Comparison of ENCODE assay signal across 17 cellular contexts in the genomic region with DNA sequence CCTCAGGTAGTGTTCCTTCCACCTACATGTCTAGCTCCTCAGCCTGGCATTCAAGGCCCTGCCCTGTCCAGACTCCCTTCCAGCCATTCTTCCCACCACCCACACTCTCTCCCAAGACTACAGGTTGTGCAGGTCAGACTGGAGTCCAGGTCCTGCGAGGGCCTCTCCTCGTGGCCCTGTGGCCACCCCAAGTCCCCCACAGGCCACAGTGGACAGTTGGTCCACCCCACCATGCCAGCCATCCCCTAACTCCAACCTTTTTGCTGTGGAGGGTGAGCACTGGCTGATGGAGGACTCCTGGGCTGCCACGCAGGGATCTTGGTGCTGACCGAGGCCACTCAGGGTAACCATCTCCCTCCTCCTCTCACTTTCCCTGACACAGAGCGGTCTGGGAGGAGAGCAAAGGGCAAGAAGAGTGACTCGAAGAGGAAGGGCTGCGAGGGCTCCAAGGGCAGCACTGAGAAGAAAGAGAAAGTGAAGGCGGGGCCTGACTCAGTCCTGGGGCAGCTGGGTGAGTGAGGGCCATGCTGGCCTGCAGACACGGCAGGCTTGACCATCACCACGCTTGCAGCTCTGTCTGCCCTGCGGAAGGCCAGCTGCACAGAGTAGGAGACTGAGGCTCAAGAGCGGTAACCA. TPM values are rescaled to one million over a fixed set of nuclear protein-coding genes. Genes with fewer than 3 reads are reported as not detected.
DNase-seq lines count a peak whose midpoint lies in the region; ATAC-seq, FAIRE-seq and TF ChIP-seq lines count a peak whose summit lies in the region.
"Had no signal": no experiment of that assay in that cellular context is flagged by ENCODE, and none has a peak within 500 bp of the region (broad histone marks: within the 10 kb centered on the region; RNA-seq: fewer than 3 reads in every experiment).

No MANE protein-coding gene starts in this region.

- no peak for FAIRE-seq in urothelium cell line (lab: Jason Lieb, UNC)

- intact Hi-C loops in Right ventricle myocardium inferior (cut with DNase I), result loop anchor here (5.0 kb wide), 1 partner anchor 164 kb away; a partner anchor contains a TSS
- intact Hi-C loops in PC-3 (cut with micrococcal nuclease), result loop anchor here (2.0 kb wide), 1 partner anchor 48 kb away; no protein-coding TSS in a partner anchor

- H3K9me3 Mint-ChIP-seq in endodermal cell, result no peaks in the 10 kb centered on the region
- H3K9me3 Mint-ChIP-seq in stimulated activated naive B cell treated with anti-CD40 and anti-IgM and Interleukin-4, amounts not matched to agents 10 μg/mL and 1 μg/mL and 100 μg/mL, for 72 hours, result no peaks in the 10 kb centered on the region
- H3K9me3 Mint-ChIP-seq: T-helper 1 cell treated with Interleukin-12 subunit alpha and Interleukin-12 subunit beta and Interleukin-4 antibody, amounts not matched to agents 30 μg/mL and 1 μg/mL, for 36 hours had no signal

- no peak for ATAC-seq in Right ventricle myocardium inferior
- ATAC-seq in PC-3, result peak; percentile 21
- no peak for ATAC-seq in stimulated activated naive B cell treated with anti-CD40 and anti-IgM and Interleukin-4, amounts not matched to agents 10 μg/mL and 1 μg/mL and 100 μg/mL, for 72 hours (replicated peaks)
- ATAC-seq in GM21619 (IDR thresholded peaks at IDR 0.05; ENCODE audit: unreplicated experiment), result no peak

- H3K4me3 Mint-ChIP-seq in endodermal cell, result no peak overlapping the region
- H3K4me3 Mint-ChIP-seq in stimulated activated naive B cell treated with anti-CD40 and anti-IgM and Interleukin-4, amounts not matched to agents 10 μg/mL and 1 μg/mL and 100 μg/mL, for 72 hours, result peak overlapping the region in 1 of 2 donors; percentile 27
- H3K4me3 Mint-ChIP-seq: T-helper 1 cell treated with Interleukin-12 subunit alpha and Interleukin-12 subunit beta and Interleukin-4 antibody, amounts not matched to agents 30 μg/mL and 1 μg/mL, for 36 hours had no signal

- H3K36me3 Mint-ChIP-seq in endodermal cell (ENCODE audit: low read depth), result peaks cover 62% of the 10 kb centered on the region
- H3K36me3 Mint-ChIP-seq in stimulated activated naive B cell treated with anti-CD40 and anti-IgM and Interleukin-4, amounts not matched to agents 10 μg/mL and 1 μg/mL and 100 μg/mL, for 72 hours, result peaks cover 61 to 78% of the 10 kb centered on the region in 2 donors

- H3K27ac Mint-ChIP-seq in endodermal cell, result peak overlapping the region; percentile 58
- peak overlapping the region; percentile 79 for H3K27ac Mint-ChIP-seq in stimulated activated naive B cell treated with anti-CD40 and anti-IgM and Interleukin-4, amounts not matched to agents 10 μg/mL and 1 μg/mL and 100 μg/mL, for 72 hours
- H3K27ac Mint-ChIP-seq: T-helper 1 cell treated with Interleukin-12 subunit alpha and Interleukin-12 subunit beta and Interleukin-4 antibody, amounts not matched to agents 30 μg/mL and 1 μg/mL, for 36 hours had no signal

- H3K27ac ChIP-seq in right atrium auricular region (peak overlapping the region in 1 of 2 donors; percentile 76), PC-3 (ENCODE audit: low read length) (no peak overlapping the region), endodermal cell (ENCODE audit: low read depth, low read length) (no peak overlapping the region)
- H3K27ac ChIP-seq: testis had no signal

- no peaks in the 10 kb centered on the region for H3F3A ChIP-seq in PC-3 (ENCODE audit: low read length, unreplicated experiment)

- H3K4me3 ChIP-seq in right atrium auricular region (no peak overlapping the region), PC-3 (ENCODE audit: low read length) (no peak overlapping the region), endodermal cell (ENCODE audit: low read length) (no peak overlapping the region)
- H3K4me3 ChIP-seq: body of pancreas, dorsolateral prefrontal cortex, testis had no signal

- no TSS peak for BruUV-seq in PC-3 (replicated peaks; lab: Mats Ljungman, UMichigan)

- H3K4me1 ChIP-seq in right atrium auricular region (peaks cover 0 to 41% of the 10 kb centered on the region in 2 donors), PC-3 (ENCODE audit: insufficient read depth, low read length) (no peaks in the 10 kb centered on the region; the same call in 1 of the 2 replicates), endodermal cell (ENCODE audit: control insufficient read depth, insufficient read depth, low read length) (no peaks in the 10 kb centered on the region)

- POLR2A ChIA-PET in PC-3 (lab: Charles Lee; ENCODE audit: unreplicated experiment), result no interaction called here

- no peaks in the 10 kb centered on the region for H4K20me1 ChIP-seq in PC-3 (ENCODE audit: low read length)

- 91 to 96% methylated on average over 7 to 12 of the region's 12 CpGs for WGBS in endodermal cell (ENCODE audit: insufficient coverage in 1 of 2, insufficient read length in 1 of 2), 2 experiments

- no peak overlapping the region for H3K4me2 ChIP-seq in PC-3 (ENCODE audit: low read length)

- no peaks in the 10 kb centered on the region for H3K27me3 ChIP-seq in right atrium auricular region
- no peaks in the 10 kb centered on the region for H3K27me3 ChIP-seq in PC-3 (ENCODE audit: low read length)
- no peaks in the 10 kb centered on the region for H3K27me3 ChIP-seq in endodermal cell (ENCODE audit: control insufficient read depth, insufficient read depth, low read length, poor library complexity, severe bottlenecking)
- H3K27me3 ChIP-seq: body of pancreas, dorsolateral prefrontal cortex, testis had no signal

- peaks cover 78% of the 10 kb centered on the region for H3K36me3 ChIP-seq in right atrium auricular region
- H3K36me3 ChIP-seq in PC-3 (ENCODE audit: low read depth, low read length), result peaks cover 14% of the 10 kb centered on the region; the same call in 1 of the 2 replicates
- H3K36me3 ChIP-seq in endodermal cell (ENCODE audit: control insufficient read depth, insufficient read depth, low read length), result peaks cover 39% of the 10 kb centered on the region

- H2AFZ ChIP-seq in PC-3 (ENCODE audit: low read length), result no peak overlapping the region

- TF ChIP-seq CTCF in right atrium auricular region (IDR thresholded peaks at IDR 0.05) (no peak), PC-3 (conservative IDR thresholded peaks at IDR 0.05; ENCODE audit: low read depth, low read length) (no peak), endodermal cell (conservative IDR thresholded peaks at IDR 0.05) (no peak)

- H3K9me3 ChIP-seq in right atrium auricular region (no peaks in the 10 kb centered on the region), PC-3 (ENCODE audit: low read length) (no peaks in the 10 kb centered on the region), endodermal cell (ENCODE audit: control insufficient read depth, low read length) (no peaks in the 10 kb centered on the region)
- H3K9me3 ChIP-seq: body of pancreas, testis had no signal

- no peaks in the 10 kb centered on the region for H3K4me1 Mint-ChIP-seq in endodermal cell
- H3K4me1 Mint-ChIP-seq in stimulated activated naive B cell treated with anti-CD40 and anti-IgM and Interleukin-4, amounts not matched to agents 10 μg/mL and 1 μg/mL and 100 μg/mL, for 72 hours, result peaks cover 25 to 51% of the 10 kb centered on the region in 2 donors

- H3K9me2 ChIP-seq in PC-3 (replicated peaks; ENCODE audit: low read length), result no peaks in the 10 kb centered on the region

- H3K9ac ChIP-seq in PC-3 (ENCODE audit: low read length), result no peak overlapping the region
- no peak overlapping the region for H3K9ac ChIP-seq in endodermal cell (ENCODE audit: extremely low read depth, low read length, poor library complexity, severe bottlenecking)

- DNase-seq in Right ventricle myocardium inferior (ENCODE audit: missing footprints) (peak; percentile 33), right atrium auricular region (ENCODE audit: low spot score) (no peak), PC-3 (no peak), endodermal cell (no peak), NAMALWA (ENCODE audit: low spot score) (no peak), urothelium cell line (ENCODE audit: low spot score) (no peak)
- no peak for DNase-seq in stimulated activated naive B cell treated with anti-CD40 and anti-IgM and Interleukin-4, amounts not matched to agents 10 μg/mL and 1 μg/mL and 100 μg/mL, for 72 hours
- DNase-seq: activated CD4-positive, alpha-beta T cell treated with anti-CD3 and anti-CD28 coated beads for 48 hours; dorsolateral prefrontal cortex; MM.1S; NCI-H2029 treated with DMSO at 0.1 percent for 48 hours; NCI-H774; stimulated activated CD4-positive, alpha-beta T cell treated with anti-CD3 and anti-CD28 coated beads, Interleukin-15, amount 100 ng/mL, for 24 hours; testis had no signal

- CTCF ChIA-PET in PC-3 (lab: Charles Lee), result no interaction called here

- H3K79me2 ChIP-seq in PC-3 (ENCODE audit: low read length), result no peaks in the 10 kb centered on the region

- no peaks in the 10 kb centered on the region for H3K27me3 Mint-ChIP-seq in endodermal cell (ENCODE audit: insufficient read depth)
- no peaks in the 10 kb centered on the region for H3K27me3 Mint-ChIP-seq in stimulated activated naive B cell treated with anti-CD40 and anti-IgM and Interleukin-4, amounts not matched to agents 10 μg/mL and 1 μg/mL and 100 μg/mL, for 72 hours

RNA-seq across cellular contexts. Expression of a gene that starts 51.0 kb away (rescaled TPM):
- total RNA-seq in Right ventricle myocardium inferior, result 24.6 TPM
- 10 to 100 TPM; 37.5 to 47.6 TPM for total RNA-seq in right atrium auricular region
- 33.2 and 42.3 TPM in 2 replicates for total RNA-seq in PC-3 (2014; rRNA removed)
- 10 to 100 TPM; 33.9 to 51.9 TPM for total RNA-seq in endodermal cell
- polyA plus RNA-seq in endodermal cell (2013, experiment 1 of 2), result 4.3 TPM
- polyA plus RNA-seq in endodermal cell (2013, experiment 2 of 2), result 4.5 TPM

RNA-seq across cellular contexts. Expression of a gene that starts 56.1 kb away (rescaled TPM):
- 92.5 TPM for total RNA-seq in Right ventricle myocardium inferior
- total RNA-seq in right atrium auricular region, result 10 to 100 TPM; 54.6 to 60.9 TPM
- 29.1 and 68.4 TPM in 2 replicates for total RNA-seq in PC-3 (2014; rRNA removed)
- total RNA-seq in endodermal cell, result 10 to 100 TPM; 18.4 to 24.2 TPM
- polyA plus RNA-seq in endodermal cell (2013, experiment 1 of 2), result 25.4 TPM
- 27.4 TPM for polyA plus RNA-seq in endodermal cell (2013, experiment 2 of 2)
